Comparison of ENCODE assay signal across 11 cellular contexts in the genomic region with DNA sequence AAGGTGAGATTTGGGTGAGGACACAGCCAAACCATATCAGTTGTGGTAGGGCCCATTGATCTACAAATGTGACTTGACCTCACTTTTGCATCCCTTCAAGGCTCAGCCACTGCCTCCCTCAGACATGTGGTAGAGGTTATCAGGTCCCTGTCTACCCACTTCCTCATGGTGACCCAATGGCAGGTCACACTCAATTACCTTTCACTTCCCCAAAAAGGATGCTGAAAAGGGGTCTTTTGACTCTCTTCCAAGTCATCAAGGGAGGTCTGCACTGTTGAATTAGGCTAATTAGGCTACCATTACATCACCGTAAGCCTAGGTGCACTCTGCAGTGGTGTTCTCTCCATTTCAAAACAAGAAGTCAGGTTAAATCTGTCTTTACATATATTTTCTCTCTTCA. TPM values are rescaled to one million over a fixed set of nuclear protein-coding genes. Genes with fewer than 3 reads are reported as not detected.
A peak's percentile ranks its signal among the peaks of the same experiment; 100 is the strongest.
DNase-seq lines count a peak whose midpoint lies in the region; ATAC-seq, FAIRE-seq and TF ChIP-seq lines count a peak whose summit lies in the region.
"Had no signal": no experiment of that assay in that cellular context is flagged by ENCODE, and none has a peak within 500 bp of the region (broad histone marks: within the 10 kb centered on the region; RNA-seq: fewer than 3 reads in every experiment).

No MANE protein-coding gene starts in this region.

- no peak for TF ChIP-seq POLR2A in ovary (IDR thresholded peaks at IDR 0.05)

- peak overlapping the region; percentile 33 to 76 (median 52); a peak in 20 of 22 replicates for H3K4me2 ChIP-seq in BLaER1 treated with 17β-estradiol and CSF1 and Interleukin-3, amounts not matched to agents 10 nM and 100 nM

- DNase-seq in RWPE2 (ENCODE audit: low spot score) = no peak
- no peak for DNase-seq in RCC 7860 (ENCODE audit: low spot score)
- DNase-seq in T-helper 17 cell = no peak
- DNase-seq in NCI-H1417 treated with DMSO at 0.1 percent for 48 hours (lab: John Stamatoyannopoulos, UW) = no peak
- no peak for DNase-seq in ovary
- DNase-seq: activated T-cell treated with anti-CD3 and anti-CD28 coated beads, Interleukin-2, amount 50 U/mL, for 24 hours had no signal

- no peaks in the 10 kb centered on the region for H3K36me3 ChIP-seq in BLaER1 treated with 17β-estradiol and CSF1 and Interleukin-3, amounts not matched to agents 10 nM and 100 nM
- H3K36me3 ChIP-seq in RWPE2 (ENCODE audit: low read depth) = no peaks in the 10 kb centered on the region
- no peaks in the 10 kb centered on the region for H3K36me3 ChIP-seq in ovary
- H3K36me3 ChIP-seq: SJSA1 had no signal

- ATAC-seq in GM19372 (IDR thresholded peaks at IDR 0.05; ENCODE audit: low read depth, unreplicated experiment) (peak; percentile 54), HG02981 (IDR thresholded peaks at IDR 0.05; ENCODE audit: unreplicated experiment) (peak; percentile 58), RWPE2 (ENCODE audit: low read depth) (no peak), T-helper 17 cell (no peak)
- ATAC-seq: sciatic nerve had no signal

- peaks cover 17 to 99% (median 38%) of the 10 kb centered on the region in 10 experiments; a peak in 19 of 20 replicates for H3K4me1 ChIP-seq in BLaER1 treated with 17β-estradiol and CSF1 and Interleukin-3, amounts not matched to agents 10 nM and 100 nM
- H3K4me1 ChIP-seq in RWPE2 (ENCODE audit: insufficient read depth, poor library complexity, severe bottlenecking) (peaks cover 32% of the 10 kb centered on the region), ovary (ENCODE audit: insufficient read depth) (no peaks in the 10 kb centered on the region)

- H3K27ac Mint-ChIP-seq in T-helper 17 cell = no peak overlapping the region
- H3K27ac Mint-ChIP-seq: activated T-cell treated with anti-CD3 and anti-CD28 coated beads, Interleukin-2, amount 50 U/mL, for 24 hours had no signal

- no peaks in the 10 kb centered on the region for H3K36me3 Mint-ChIP-seq in T-helper 17 cell (ENCODE audit: low read depth)

- intact Hi-C loops in ovary (cut with DNase I) = no loop called here

- TF ChIP-seq EP300 in ovary (IDR thresholded peaks at IDR 0.05) = no peak

- FAIRE-seq in RCC 7860 (lab: Jason Lieb, UNC) = no peak

- no peak overlapping the region for H3K4me3 Mint-ChIP-seq in T-helper 17 cell
- H3K4me3 Mint-ChIP-seq: activated T-cell treated with anti-CD3 and anti-CD28 coated beads, Interleukin-2, amount 50 U/mL, for 24 hours had no signal

- no peaks in the 10 kb centered on the region for H3K27me3 ChIP-seq in BLaER1 treated with 17β-estradiol and CSF1 and Interleukin-3, amounts not matched to agents 10 nM and 100 nM
- no peaks in the 10 kb centered on the region for H3K27me3 ChIP-seq in RWPE2 (ENCODE audit: insufficient read depth, poor library complexity, severe bottlenecking)
- H3K27me3 ChIP-seq in ovary = no peaks in the 10 kb centered on the region
- H3K27me3 ChIP-seq: SJSA1 had no signal

- H4K20me1 ChIP-seq in BLaER1 treated with 17β-estradiol and CSF1 and Interleukin-3, amounts not matched to agents 10 nM and 100 nM = no peaks in the 10 kb centered on the region

- no peak overlapping the region for H3K9ac ChIP-seq in BLaER1 treated with 17β-estradiol and CSF1 and Interleukin-3, amounts not matched to agents 10 nM and 100 nM

- no peaks in the 10 kb centered on the region for H3K27me3 Mint-ChIP-seq in T-helper 17 cell
- H3K27me3 Mint-ChIP-seq: activated T-cell treated with anti-CD3 and anti-CD28 coated beads, Interleukin-2, amount 50 U/mL, for 24 hours had no signal

- peaks cover 3% of the 10 kb centered on the region for H3K4me1 Mint-ChIP-seq in T-helper 17 cell

- H3K9me3 ChIP-seq in BLaER1 treated with 17β-estradiol and CSF1 and Interleukin-3, amounts not matched to agents 10 nM and 100 nM (replicated peaks in 1 of 11) = peaks cover 0 to 12% (median 0%) of the 10 kb centered on the region in 11 experiments; a peak in 7 of 22 replicates
- H3K9me3 ChIP-seq in RWPE2 (ENCODE audit: severe bottlenecking) (no peaks in the 10 kb centered on the region), T-helper 17 cell (ENCODE audit: control insufficient read depth, low read length, poor library complexity, severe bottlenecking) (no peaks in the 10 kb centered on the region), ovary (no peaks in the 10 kb centered on the region)
- H3K9me3 ChIP-seq: SJSA1 had no signal

- H3K27ac ChIP-seq in BLaER1 treated with 17β-estradiol and CSF1 and Interleukin-3, amounts not matched to agents 10 nM and 100 nM = peak overlapping the region; percentile 1 to 86 (median 50); a peak in 17 of 22 replicates
- H3K27ac ChIP-seq in RWPE2 (ENCODE audit: poor library complexity, severe bottlenecking) (peak overlapping the region; percentile 43), ovary (no peak overlapping the region)
- H3K27ac ChIP-seq: SJSA1 had no signal

- no peak overlapping the region for H3K4me3 ChIP-seq in BLaER1 treated with 17β-estradiol and CSF1 and Interleukin-3, amounts not matched to agents 10 nM and 100 nM
- H3K4me3 ChIP-seq in RWPE2 (ENCODE audit: severe bottlenecking) (no peak overlapping the region), ovary (no peak overlapping the region)
- H3K4me3 ChIP-seq: SJSA1 had no signal

- 94 to 100% (median 95%) methylated on average over 1 of the region's 1 CpG for WGBS in ovary, 3 donors

- TF ChIP-seq CTCF in RWPE2 (IDR thresholded peaks at IDR 0.05; ENCODE audit: poor library complexity, severe bottlenecking) = no peak
- no peak for TF ChIP-seq CTCF in ovary (IDR thresholded peaks at IDR 0.05)

RNA-seq across cellular contexts. Expression of a gene that starts 22.6 kb away (rescaled TPM):
- total RNA-seq in T-helper 17 cell (1 to 10 TPM; 1.8 to 3.1 TPM), ovary (10 to 100 TPM in 6 of 7 donors, 1 to 10 TPM in 1; 9.3 to 21.7 (median 15.8) TPM)
- 10 to 100 TPM in 1 of 2 donors, 1 to 10 TPM in 1; 9.1 to 19.0 TPM for polyA plus RNA-seq in ovary

RNA-seq across cellular contexts. Expression of a gene that starts 24.0 kb away (rescaled TPM):
- 10 to 100 TPM; 38.1 to 41.2 TPM for total RNA-seq in T-helper 17 cell
- total RNA-seq in ovary = 10 to 100 TPM; 10.3 to 24.2 (median 16.6) TPM
- 10 to 100 TPM in 1 of 2 donors, 1 to 10 TPM in 1; 7.1 to 23.3 TPM for polyA plus RNA-seq in ovary

Comparison
In these comparisons a context has a peak if more than half of its experiments do, and no peak if none do; other contexts are left out.
1. H3K27ac ChIP-seq: peak in BLaER1 treated with 17β-estradiol and CSF1 and Interleukin-3, amounts not matched to agents 10 nM and 100 nM (11 of 11) and RWPE2 (single experiment); none in ovary (0 of 2).
2. ATAC-seq: peak in GM19372 (single experiment) and HG02981 (single experiment); none in RWPE2 (single experiment) and T-helper 17 cell (single experiment).